Comparison of ENCODE assay signal across 8 cellular contexts in the genomic region with DNA sequence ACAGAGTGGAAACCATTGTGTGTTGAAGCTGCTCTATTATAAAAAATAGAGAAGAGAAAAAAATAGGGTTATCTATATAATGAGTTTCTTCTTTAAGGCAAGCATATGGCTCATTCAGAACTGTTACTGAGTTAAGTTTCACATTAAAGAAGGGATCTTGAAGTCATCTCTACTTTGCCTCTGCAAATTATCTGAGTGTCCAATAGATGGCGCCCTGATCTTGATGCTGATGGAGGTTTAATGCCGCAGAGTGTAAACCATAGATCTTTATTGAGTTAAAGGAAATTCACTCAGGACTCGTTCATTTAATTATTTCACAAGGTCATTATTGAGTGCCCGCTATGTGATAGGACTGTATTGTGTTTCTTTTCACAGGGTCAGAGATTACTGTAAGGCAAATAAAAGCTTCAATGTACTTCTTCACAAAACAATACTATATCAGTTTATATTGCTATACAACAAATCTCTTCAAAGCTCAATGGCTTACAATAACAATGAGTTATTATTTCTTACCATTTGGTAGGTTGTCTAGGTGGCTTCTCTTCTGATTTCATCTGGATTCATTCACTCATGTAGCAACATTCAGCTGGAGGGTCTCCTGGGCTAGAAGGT.
DNase-seq lines count a peak whose midpoint lies in the region; ATAC-seq and TF ChIP-seq lines count a peak whose summit lies in the region.

No MANE protein-coding gene starts in this region.

- DNase-seq in CD1c-positive myeloid dendritic cell (ENCODE audit: extremely low spot score) (peak; percentile 18), adrenal gland (peak in 2 of 7 donors; percentile 9 to 13), left kidney (ENCODE audit: low read depth, low spot score) (peak; percentile 59)
- DNase-seq in stimulated activated CD4-positive, alpha-beta T cell treated with anti-CD3 and anti-CD28 coated beads, Interleukin-4, amount 100 ng/mL, for 4 hours, result no peak

- TF ChIP-seq CTCF in Loucy (conservative IDR thresholded peaks at IDR 0.05; ENCODE audit: low read length) (peak; percentile 86), adrenal gland (IDR thresholded peaks at IDR 0.05) (peak; percentile 20 to 60 (median 28))

- TF ChIP-seq POLR2A in adrenal gland (IDR thresholded peaks at IDR 0.05), result no peak

- no peaks in the 10 kb centered on the region for H3K9me2 ChIP-seq in Loucy (replicated peaks; ENCODE audit: low read depth, low read length)

- H4K20me1 ChIP-seq in Loucy (ENCODE audit: insufficient read depth, low read length, poor library complexity, severe bottlenecking), result no peaks in the 10 kb centered on the region

- H3K4me2 ChIP-seq in Loucy (ENCODE audit: low read depth, low read length, poor library complexity, severe bottlenecking), result no peak overlapping the region

- H3F3A ChIP-seq in Loucy (ENCODE audit: low read depth), result no peaks in the 10 kb centered on the region

- H3K27ac ChIP-seq in adrenal gland, result no peak overlapping the region

- H3K9me3 ChIP-seq in Loucy (ENCODE audit: insufficient read depth, low read depth, low read length) (no peaks in the 10 kb centered on the region), adrenal gland (replicated peaks in 1 of 3) (no peaks in the 10 kb centered on the region)

- no peaks in the 10 kb centered on the region for H3K4me1 ChIP-seq in Loucy (ENCODE audit: insufficient read depth, low read length, poor library complexity, severe bottlenecking)
- H3K4me1 ChIP-seq in adrenal gland (replicated peaks in 1 of 2), result no peaks in the 10 kb centered on the region

- H3K36me3 ChIP-seq in Loucy (ENCODE audit: insufficient read depth, low read length) (no peaks in the 10 kb centered on the region), adrenal gland (replicated peaks in 1 of 2) (no peaks in the 10 kb centered on the region)

- WGBS in adrenal gland, 4 donors, result 11 to 20% (median 16%) methylated on average over 4 of the region's 4 CpGs

- no peak overlapping the region for H2AFZ ChIP-seq in Loucy (ENCODE audit: low read length)

- H3K4me3 ChIP-seq in Loucy (ENCODE audit: low read length, poor library complexity, severe bottlenecking) (no peak overlapping the region), adrenal gland (no peak overlapping the region)

- intact Hi-C loops in adrenal gland (cut with DNase I), result no loop called here

- H3K79me2 ChIP-seq in Loucy (ENCODE audit: insufficient read depth, low read length), result no peaks in the 10 kb centered on the region

- no peak overlapping the region for H3K9ac ChIP-seq in Loucy (ENCODE audit: low read depth, low read length, poor library complexity, severe bottlenecking)

- no peaks in the 10 kb centered on the region for H3K27me3 ChIP-seq in Loucy (ENCODE audit: insufficient read depth, low read length, poor library complexity, severe bottlenecking)
- H3K27me3 ChIP-seq in adrenal gland, result no peaks in the 10 kb centered on the region

- peak; percentile 56 for ATAC-seq in GM18873 (IDR thresholded peaks at IDR 0.05; ENCODE audit: low FRiP score, unreplicated experiment)
- ATAC-seq in HG02571 (IDR thresholded peaks at IDR 0.05; ENCODE audit: unreplicated experiment), result no peak
- ATAC-seq in activated CD4-positive, CD25-positive, alpha-beta regulatory T cell treated with anti-CD3 and anti-CD28 coated beads, Interleukin-2, amount 50 U/mL, for 24 hours, result no peak

Comparison
In these comparisons a context has a peak if more than half of its experiments do, and no peak if none do; other contexts are left out.
1. DNase-seq: peak in CD1c-positive myeloid dendritic cell (single experiment) and left kidney (single experiment); none in stimulated activated CD4-positive, alpha-beta T cell treated with anti-CD3 and anti-CD28 coated beads, Interleukin-4, amount 100 ng/mL, for 4 hours (0 of 2).